Comparison of ENCODE assay signal across 13 cellular contexts in genomic region chr10:116690356-116691078, GRCh38. TPM values are rescaled to one million over a fixed set of nuclear protein-coding genes. Genes with fewer than 3 reads are reported as not detected.
DNase-seq lines count a peak whose midpoint lies in the region; ATAC-seq and TF ChIP-seq lines count a peak whose summit lies in the region.
"Had no signal": no experiment of that assay in that cellular context is flagged by ENCODE, and none has a peak within 500 bp of the region (broad histone marks: within the 10 kb centered on the region; RNA-seq: fewer than 3 reads in every experiment).

No MANE protein-coding gene starts in this region.

- H2AFZ ChIP-seq in GM23338 (no peak overlapping the region; the same call in 1 of the 2 replicates), hepatocyte (no peak overlapping the region)

- no peaks in the 10 kb centered on the region for H3F3A ChIP-seq in GM23338 (replicated peaks; ENCODE audit: low read depth)

- H3K4me1 Mint-ChIP-seq in GM23338, result peaks cover 50% of the 10 kb centered on the region

- peaks cover 4% of the 10 kb centered on the region; the same call in 2 of the 3 replicates for H3K36me3 Mint-ChIP-seq in GM23338 (ENCODE audit: low read depth)

- H3K9me2 ChIP-seq in GM23338 (ENCODE audit: insufficient read depth) (no peaks in the 10 kb centered on the region), hepatocyte (replicated peaks; ENCODE audit: insufficient read depth) (no peaks in the 10 kb centered on the region)

- no peaks in the 10 kb centered on the region for H3K27me3 ChIP-seq in GM23338 (ENCODE audit: insufficient read depth)
- no peaks in the 10 kb centered on the region for H3K27me3 ChIP-seq in body of pancreas
- H3K27me3 ChIP-seq in hepatocyte, result no peaks in the 10 kb centered on the region
- no peaks in the 10 kb centered on the region for H3K27me3 ChIP-seq in stomach
- H3K27me3 ChIP-seq: SJSA1 had no signal

- peaks cover 31% of the 10 kb centered on the region for H3K4me1 ChIP-seq in GM23338 (ENCODE audit: insufficient read depth)
- peaks cover 9% of the 10 kb centered on the region for H3K4me1 ChIP-seq in body of pancreas
- peaks cover 22% of the 10 kb centered on the region for H3K4me1 ChIP-seq in hepatocyte (ENCODE audit: insufficient read depth)
- peaks cover 0 to 35% (median 12%) of the 10 kb centered on the region in 4 donors for H3K4me1 ChIP-seq in stomach

- peak overlapping the region; percentile 79 for H3K27ac Mint-ChIP-seq in GM23338
- H3K27ac Mint-ChIP-seq: stimulated activated naive CD8-positive, alpha-beta T cell treated with anti-CD3 and anti-CD28 coated beads, Interleukin-15, Interleukin-2, amounts not matched to agents 100 ng/mL and 50 ng/mL, for 24 hours had no signal

- no peak for TF ChIP-seq POLR2A in body of pancreas (IDR thresholded peaks at IDR 0.05)
- no peak for TF ChIP-seq POLR2A in stomach (IDR thresholded peaks at IDR 0.05)

- H3K27ac ChIP-seq in GM23338 (ENCODE audit: low read depth), result no peak overlapping the region
- no peak overlapping the region for H3K27ac ChIP-seq in body of pancreas
- H3K27ac ChIP-seq in hepatocyte, result no peak overlapping the region
- H3K27ac ChIP-seq in stomach, result no peak overlapping the region
- H3K27ac ChIP-seq: SJSA1 had no signal

- H3K4me2 ChIP-seq in GM23338, result peak overlapping the region; percentile 67
- no peak overlapping the region for H3K4me2 ChIP-seq in hepatocyte

- H3K79me2 ChIP-seq in GM23338 (replicated peaks; ENCODE audit: insufficient read depth), result no peaks in the 10 kb centered on the region
- H3K79me2 ChIP-seq in hepatocyte, result no peaks in the 10 kb centered on the region

- no peaks in the 10 kb centered on the region for H4K20me1 ChIP-seq in GM23338 (replicated peaks; ENCODE audit: insufficient read depth)
- H4K20me1 ChIP-seq in hepatocyte (ENCODE audit: insufficient read depth, poor library complexity, severe bottlenecking), result no peaks in the 10 kb centered on the region

- no peaks in the 10 kb centered on the region for H3K9me3 ChIP-seq in body of pancreas
- H3K9me3 ChIP-seq in hepatocyte (ENCODE audit: low read depth), result no peaks in the 10 kb centered on the region
- no peaks in the 10 kb centered on the region for H3K9me3 ChIP-seq in stomach
- H3K9me3 ChIP-seq: SJSA1 had no signal

- intact Hi-C loops in body of pancreas (cut with DNase I), result no loop called here
- intact Hi-C loops in posterior vena cava (cut with DNase I), result loop anchor here in 1 of 2 donors (10.0 kb wide), 1 partner anchor 54 kb away; the partner anchor contains the start of gene HSPA12A
- intact Hi-C loops in stomach (cut with DNase I; ENCODE audit: low total_unique reads), result no loop called here

- H3K27me3 Mint-ChIP-seq in GM23338 (ENCODE audit: insufficient read depth, low read depth, poor library complexity), result peaks cover 11% of the 10 kb centered on the region

- TF ChIP-seq EP300 in stomach (IDR thresholded peaks at IDR 0.05), result no peak

- H3K36me3 ChIP-seq in GM23338 (ENCODE audit: insufficient read depth) (no peaks in the 10 kb centered on the region), body of pancreas (replicated peaks in 1 of 2; ENCODE audit: insufficient read depth in 1 of 2, low read depth in 2 of 2) (no peaks in the 10 kb centered on the region), hepatocyte (replicated peaks; ENCODE audit: insufficient read depth, low read depth) (no peaks in the 10 kb centered on the region), stomach (no peaks in the 10 kb centered on the region)
- H3K36me3 ChIP-seq: SJSA1 had no signal

- H3K4me3 ChIP-seq in GM23338, result no peak overlapping the region
- no peak overlapping the region for H3K4me3 ChIP-seq in body of pancreas
- H3K4me3 ChIP-seq in hepatocyte, result no peak overlapping the region
- no peak overlapping the region for H3K4me3 ChIP-seq in stomach
- H3K4me3 ChIP-seq: SJSA1 had no signal

- peak overlapping the region; percentile 59 for H3K4me3 Mint-ChIP-seq in GM23338
- H3K4me3 Mint-ChIP-seq: stimulated activated naive CD8-positive, alpha-beta T cell treated with anti-CD3 and anti-CD28 coated beads, Interleukin-15, Interleukin-2, amounts not matched to agents 100 ng/mL and 50 ng/mL, for 24 hours had no signal

- peak; percentile 61 to 63 for TF ChIP-seq CTCF in GM23338 (conservative IDR thresholded peaks at IDR 0.05; ENCODE audit: low read depth in 2 of 2)
- peak in 2 of 7 experiments; percentile 36 to 39 for TF ChIP-seq CTCF in body of pancreas (IDR thresholded peaks at IDR 0.05)
- peak; percentile 42 for TF ChIP-seq CTCF in hepatocyte (IDR thresholded peaks at IDR 0.05; ENCODE audit: poor library complexity)
- TF ChIP-seq CTCF in stomach (IDR thresholded peaks at IDR 0.05), result no peak

- DNase-seq in GM23338 (ENCODE audit: low spot score) (peak; percentile 69), body of pancreas (peak in 3 of 4 donors; percentile 29 to 54 (median 47)), hepatocyte (ENCODE audit: low spot score) (peak; percentile 40), posterior vena cava (ENCODE audit: low spot score) (peak; percentile 68), stomach (no peak), NCI-H2107 treated with DMSO at 0.1 percent for 48 hours (lab: John Stamatoyannopoulos, UW; ENCODE audit: unreplicated experiment) (no peak)
- DNase-seq in effector CD4-positive, alpha-beta T cell, result no peak
- DNase-seq: COR-L47; GOT3; stimulated activated CD4-positive, alpha-beta T cell treated with anti-CD3 and anti-CD28 coated beads, Interleukin-12 subunit alpha, Interleukin-12 subunit beta, amount 100 ng/mL, for 4 hours had no signal

- H3K9me3 Mint-ChIP-seq in GM23338, result peaks cover 4% of the 10 kb centered on the region; the same call in 1 of the 3 replicates
- H3K9me3 Mint-ChIP-seq: stimulated activated naive CD8-positive, alpha-beta T cell treated with anti-CD3 and anti-CD28 coated beads, Interleukin-15, Interleukin-2, amounts not matched to agents 100 ng/mL and 50 ng/mL, for 24 hours had no signal

- ATAC-seq in GM23338 (peak; percentile 59), body of pancreas (no peak), HG03565 (IDR thresholded peaks at IDR 0.05; ENCODE audit: unreplicated experiment) (no peak)

- WGBS in body of pancreas, 2 donors, result 64 to 77% methylated on average over 12 of the region's 12 CpGs
- WGBS in hepatocyte (ENCODE audit: low lambda C conversion rate, missing lambda C conversion rate), result 55% methylated on average over 12 of the region's 12 CpGs
- WGBS in stomach, 5 donors, result 60 to 68% (median 65%) methylated on average over 12 of the region's 12 CpGs

TF ChIP-seq in GM23338, 12 proteins besides CTCF, POLR2A, EP300 and RAD21 (continues in another document):
- TF ChIP-seq EZH2 (IDR thresholded peaks at IDR 0.05; ENCODE audit: low read depth, unreplicated experiment) (no peak), EZH2phosphoT487 (IDR thresholded peaks at IDR 0.05; ENCODE audit: unreplicated experiment) (no peak), JUNB (IDR thresholded peaks at IDR 0.05; ENCODE audit: unreplicated experiment) (no peak), NANOG (IDR thresholded peaks at IDR 0.05; ENCODE audit: borderline replicate concordance) (no peak), POLR2AphosphoS5 (IDR thresholded peaks at IDR 0.05; ENCODE audit: low read depth) (no peak), CREB1 (CRISPR knock-in tag; IDR thresholded peaks at IDR 0.05; ENCODE audit: low read depth) (no peak), ZNF114 (CRISPR knock-in tag; IDR thresholded peaks at IDR 0.05) (no peak), REST (IDR thresholded peaks at IDR 0.05; ENCODE audit: unreplicated experiment) (no peak), ETS1 (IDR thresholded peaks at IDR 0.05) (no peak)

RNA-seq across cellular contexts. Expression of gene HSPA12A, which starts 51.8 kb away (rescaled TPM):
- total RNA-seq in GM23338 (2014; rRNA removed; shearing (Covaris generic)), result 5.2 and 6.3 TPM in 2 replicates
- polyA plus RNA-seq in GM23338 (2016; fragmentation: Nextera tagmentation; extraction: Ambion mirVana), result 4.4 and 5.6 TPM in 2 replicates
- total RNA-seq in body of pancreas, result 10 to 100 TPM in 1 of 2 donors, 1 to 10 TPM in 1; 8.3 to 22.7 TPM
- 7.9 and 9.9 TPM in 2 replicates for total RNA-seq in hepatocyte
- 8.7 and 10.7 TPM in 2 replicates for polyA plus RNA-seq in hepatocyte
- 10 to 100 TPM; 20.5 to 20.8 TPM for total RNA-seq in posterior vena cava
- 10 to 100 TPM in 2 of 5 donors, 1 to 10 TPM in 3; 2.9 to 25.5 (median 6.1) TPM for total RNA-seq in stomach
- 1 to 10 TPM; 2.0 to 2.7 (median 2.4) TPM for polyA plus RNA-seq in stomach

Comparison
In these comparisons a context has a peak if more than half of its experiments do, and no peak if none do; other contexts are left out.
1. DNase-seq: peak in GM23338 (single experiment), body of pancreas (3 of 4), hepatocyte (single experiment) and posterior vena cava (single experiment); none in stomach (single experiment), NCI-H2107 treated with DMSO at 0.1 percent for 48 hours (single experiment) and effector CD4-positive, alpha-beta T cell (single experiment).
2. CTCF ChIP-seq: peak in GM23338 (2 of 2) and hepatocyte (single experiment); none in stomach (0 of 7).